10 cellular contexts compared by ENCODE assay signal in genomic region chr6:112979830-112980229, GRCh38.
DNase-seq lines count a peak whose midpoint lies in the region; ATAC-seq, FAIRE-seq and TF ChIP-seq lines count a peak whose summit lies in the region.
"Had no signal": no experiment of that assay in that cellular context is flagged by ENCODE, and none has a peak within 500 bp of the region (broad histone marks: within the 10 kb centered on the region; RNA-seq: fewer than 3 reads in every experiment).

No MANE protein-coding gene starts in this region.

- FAIRE-seq in endometrium (lab: Jason Lieb, UNC), result peak; percentile 95

- DNase-seq in DMS79 (lab: John Stamatoyannopoulos, UW), result peak; percentile 8
- peak; percentile 71 for DNase-seq in NCI-H146 treated with DMSO at 0.1 percent for 48 hours (lab: John Stamatoyannopoulos, UW; ENCODE audit: unreplicated experiment)
- no peak for DNase-seq in Peyer's patch
- no peak for DNase-seq in activated CD4-positive, CD25-positive, alpha-beta regulatory T cell (lab: John Stamatoyannopoulos, UW)
- no peak for DNase-seq in endodermal cell
- DNase-seq: midbrain had no signal

- no peaks in the 10 kb centered on the region for H3K36me3 ChIP-seq in Peyer's patch
- H3K36me3 ChIP-seq in endodermal cell (ENCODE audit: control insufficient read depth, insufficient read depth, low read length), result no peaks in the 10 kb centered on the region

- ATAC-seq in HG03045 (IDR thresholded peaks at IDR 0.05; ENCODE audit: unreplicated experiment), result no peak

- TF ChIP-seq POLR2A in Peyer's patch (IDR thresholded peaks at IDR 0.05), result no peak

- H3K27me3 Mint-ChIP-seq in nephron (ENCODE audit: low read depth) (no peaks in the 10 kb centered on the region), endodermal cell (ENCODE audit: insufficient read depth) (no peaks in the 10 kb centered on the region)
- H3K27me3 Mint-ChIP-seq: stimulated activated naive CD8-positive, alpha-beta T cell treated with anti-CD3 and anti-CD28 coated beads, Interleukin-15, Interleukin-2, amounts not matched to agents 100 ng/mL and 50 ng/mL, for 24 hours had no signal

- peaks cover 16% of the 10 kb centered on the region for H3K4me1 Mint-ChIP-seq in nephron
- H3K4me1 Mint-ChIP-seq in endodermal cell, result no peaks in the 10 kb centered on the region

- H3K4me3 ChIP-seq in Peyer's patch (no peak overlapping the region), endodermal cell (ENCODE audit: low read length) (no peak overlapping the region)

- TF ChIP-seq CTCF in nephron (IDR thresholded peaks at IDR 0.05; ENCODE audit: unreplicated experiment in 3 of 3), result no peak
- TF ChIP-seq CTCF in Peyer's patch (IDR thresholded peaks at IDR 0.05), result no peak
- no peak for TF ChIP-seq CTCF in endodermal cell (conservative IDR thresholded peaks at IDR 0.05)

- H3K27me3 ChIP-seq in Peyer's patch, result no peaks in the 10 kb centered on the region
- H3K27me3 ChIP-seq in endodermal cell (ENCODE audit: control insufficient read depth, insufficient read depth, low read length, poor library complexity, severe bottlenecking), result no peaks in the 10 kb centered on the region

- no peak overlapping the region for H3K9ac ChIP-seq in endodermal cell (ENCODE audit: extremely low read depth, low read length, poor library complexity, severe bottlenecking)

- H3K9me3 Mint-ChIP-seq in nephron, result peaks cover 18% of the 10 kb centered on the region
- H3K9me3 Mint-ChIP-seq in endodermal cell, result peaks cover 3% of the 10 kb centered on the region

- H3K27ac Mint-ChIP-seq in nephron, result peak overlapping the region; percentile 56 to 91 (median 86)
- no peak overlapping the region for H3K27ac Mint-ChIP-seq in endodermal cell
- H3K27ac Mint-ChIP-seq: stimulated activated naive CD8-positive, alpha-beta T cell treated with anti-CD3 and anti-CD28 coated beads, Interleukin-15, Interleukin-2, amounts not matched to agents 100 ng/mL and 50 ng/mL, for 24 hours had no signal

- H3K4me1 ChIP-seq in Peyer's patch (peaks cover 0 to 5% (median 0%) of the 10 kb centered on the region in 4 donors), endodermal cell (ENCODE audit: control insufficient read depth, insufficient read depth, low read length) (no peaks in the 10 kb centered on the region)

- H3K27ac ChIP-seq in Peyer's patch, result no peak overlapping the region
- no peak overlapping the region for H3K27ac ChIP-seq in endodermal cell (ENCODE audit: low read depth, low read length)

- peaks cover 6% of the 10 kb centered on the region for H3K36me3 Mint-ChIP-seq in nephron (ENCODE audit: low read depth)
- H3K36me3 Mint-ChIP-seq in endodermal cell (ENCODE audit: low read depth), result no peaks in the 10 kb centered on the region

- 88 to 90% methylated on average over 5 of the region's 5 CpGs for WGBS in endodermal cell (ENCODE audit: insufficient coverage in 1 of 2, insufficient read length in 1 of 2), 2 experiments

- H3K9me3 ChIP-seq in Peyer's patch (no peaks in the 10 kb centered on the region), endodermal cell (ENCODE audit: control insufficient read depth, low read length) (no peaks in the 10 kb centered on the region)

- H3K4me3 Mint-ChIP-seq in nephron, result peak overlapping the region in 1 of 3 experiments; percentile 11
- H3K4me3 Mint-ChIP-seq in endodermal cell, result no peak overlapping the region
- H3K4me3 Mint-ChIP-seq: stimulated activated naive CD8-positive, alpha-beta T cell treated with anti-CD3 and anti-CD28 coated beads, Interleukin-15, Interleukin-2, amounts not matched to agents 100 ng/mL and 50 ng/mL, for 24 hours had no signal

Comparison
In these comparisons a context has a peak if more than half of its experiments do, and no peak if none do; other contexts are left out.
1. DNase-seq: peak in DMS79 (single experiment) and NCI-H146 treated with DMSO at 0.1 percent for 48 hours (single experiment); none in Peyer's patch (0 of 3), activated CD4-positive, CD25-positive, alpha-beta regulatory T cell (0 of 4) and endodermal cell (single experiment).